Comparison of ENCODE assay signal across 1 cellular context in genomic region chr7:142451817-142452216, GRCh38.
TF ChIP-seq lines count a peak whose summit lies in the region.

No MANE protein-coding gene starts in this region.

TF ChIP-seq in HCT116, 20 proteins besides CTCF, POLR2A, EP300 and RAD21 (continued from another document):
- TF ChIP-seq SP1 (IDR thresholded peaks at IDR 0.05; ENCODE audit: low read depth) = no peak
- no peak for TF ChIP-seq ATF3 (IDR thresholded peaks at IDR 0.05)
- no peak for TF ChIP-seq POLR2AphosphoS5 (IDR thresholded peaks at IDR 0.05; ENCODE audit: low read depth, low read length)
- no peak for TF ChIP-seq JUND (IDR thresholded peaks at IDR 0.05)
- no peak for TF ChIP-seq TCF7L2 (IDR thresholded peaks at IDR 0.05; ENCODE audit: borderline replicate concordance, extremely low read depth, insufficient read depth, insufficient read length)
- no peak for TF ChIP-seq ZNF274 (IDR thresholded peaks at IDR 0.05; ENCODE audit: low read depth, low read length)
TF ChIP-seq in HCT116: peak in this region for 0.
